In the genomic region with DNA sequence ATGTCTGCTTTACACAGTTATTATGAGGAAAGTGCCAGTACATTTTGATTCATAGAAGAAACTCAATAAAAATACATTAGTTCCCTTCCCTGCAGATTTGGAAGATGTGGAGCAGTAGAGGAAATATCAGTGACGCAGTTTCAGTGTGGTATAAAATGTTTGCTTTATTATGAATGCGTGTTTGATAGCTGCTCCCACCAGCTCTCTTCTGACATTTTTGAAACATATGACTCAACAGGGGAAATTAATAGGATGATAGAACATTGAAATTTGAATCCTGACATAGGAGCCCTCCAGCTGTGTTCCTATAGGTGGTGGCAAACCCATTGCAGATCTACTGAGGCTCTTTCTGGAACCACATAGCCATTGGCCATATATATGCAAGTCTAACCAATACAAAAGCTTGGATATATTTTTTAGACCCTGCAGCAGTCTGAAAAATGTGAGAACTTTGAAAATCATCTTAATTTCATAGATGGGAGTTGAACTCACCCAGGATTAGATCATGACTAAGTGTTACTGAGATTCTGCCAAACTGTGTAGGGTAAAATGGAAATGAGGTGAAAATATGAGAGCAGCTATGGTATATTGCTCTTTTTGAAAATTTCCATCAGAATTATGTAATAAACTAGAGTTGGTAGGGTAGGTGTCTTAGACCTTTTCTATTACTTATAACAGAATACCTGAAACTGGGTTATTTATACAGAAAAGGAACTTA, we compare ENCODE assay signal across 29 cellular contexts. TPM values are rescaled to one million over a fixed set of nuclear protein-coding genes. Genes with fewer than 3 reads are reported as not detected.
DNase-seq lines count a peak whose midpoint lies in the region; ATAC-seq and TF ChIP-seq lines count a peak whose summit lies in the region.
"Had no signal": no experiment of that assay in that cellular context is flagged by ENCODE, and none has a peak within 500 bp of the region (broad histone marks: within the 10 kb centered on the region; RNA-seq: fewer than 3 reads in every experiment).

No MANE protein-coding gene starts in this region.

- H3K27me3 ChIP-seq in mammary epithelial cell (ENCODE audit: insufficient read depth, low read length) = no peaks in the 10 kb centered on the region
- H3K27me3 ChIP-seq: BE2C had no signal

- H3K27ac Mint-ChIP-seq in activated T-cell treated with anti-CD3 and anti-CD28 coated beads, Interleukin-2, amount 50 U/mL, for 24 hours = peak overlapping the region; percentile 23

- dilution Hi-C loops in mammary epithelial cell (cut with HindIII; ENCODE audit: low sequenced_read_pairs) = no loop called here

- no peaks in the 10 kb centered on the region for H3K79me2 ChIP-seq in mammary epithelial cell (ENCODE audit: insufficient read depth, low read length)

- intact Hi-C loops in mammary epithelial cell (cut with micrococcal nuclease) = loop anchor here (2.0 kb wide), 1 partner anchor 107 kb away; no protein-coding TSS in a partner anchor

- no peak overlapping the region for H3K4me2 ChIP-seq in mammary epithelial cell (ENCODE audit: insufficient read depth, low read depth, low read length)

- no peak for ATAC-seq in activated T-cell treated with anti-CD3 and anti-CD28 coated beads, Interleukin-2, amount 50 U/mL, for 4 hours
- ATAC-seq in HG03135 (IDR thresholded peaks at IDR 0.05; ENCODE audit: unreplicated experiment) (no peak), HG03571 (IDR thresholded peaks at IDR 0.05; ENCODE audit: unreplicated experiment) (no peak)
- ATAC-seq: Panc1 had no signal

- no peaks in the 10 kb centered on the region for H3K9me3 Mint-ChIP-seq in activated T-cell treated with anti-CD3 and anti-CD28 coated beads, Interleukin-2, amount 50 U/mL, for 24 hours
- H3K9me3 Mint-ChIP-seq in activated T-cell treated with anti-CD3 and anti-CD28 coated beads, Interleukin-2, amount 50 U/mL, for 4 hours = no peaks in the 10 kb centered on the region
- H3K9me3 Mint-ChIP-seq: CD14-positive monocyte; CD8-positive, alpha-beta memory T cell had no signal

- CTCF ChIA-PET in mammary epithelial cell (lab: Charles Lee; ENCODE audit: low non-redundant PET) = no interaction called here

- BruUV-seq in mammary epithelial cell (replicated peaks; lab: Mats Ljungman, UMichigan) = no TSS peak

- in situ Hi-C loops in mammary epithelial cell (cut with MboI; ENCODE audit: low sequenced_read_pairs in 2 of 2) = loop anchor here in 1 of 2 donors (10.0 kb wide), 1 partner anchor 221 kb away; no protein-coding TSS in a partner anchor

- H3K4me3 ChIP-seq in mammary epithelial cell (replicated peaks in 1 of 3; ENCODE audit: insufficient read depth in 1 of 3, low read depth in 2 of 3, low read length in 3 of 3) = no peak overlapping the region
- H3K4me3 ChIP-seq: SK-N-MC had no signal

- H3K4me1 ChIP-seq in mammary epithelial cell (ENCODE audit: insufficient read depth, low read length) = no peaks in the 10 kb centered on the region
- H3K4me1 ChIP-seq: BE2C had no signal

- peaks cover 95% of the 10 kb centered on the region for H3K36me3 Mint-ChIP-seq in activated T-cell treated with anti-CD3 and anti-CD28 coated beads, Interleukin-2, amount 50 U/mL, for 24 hours (ENCODE audit: low read depth)
- H3K36me3 Mint-ChIP-seq in activated T-cell treated with anti-CD3 and anti-CD28 coated beads, Interleukin-2, amount 50 U/mL, for 4 hours (ENCODE audit: insufficient read depth) = peaks cover 60% of the 10 kb centered on the region

- H2AFZ ChIP-seq in mammary epithelial cell (ENCODE audit: low read depth, low read length) = no peak overlapping the region

- no peaks in the 10 kb centered on the region for H3K27me3 Mint-ChIP-seq in activated T-cell treated with anti-CD3 and anti-CD28 coated beads, Interleukin-2, amount 50 U/mL, for 24 hours
- H3K27me3 Mint-ChIP-seq in activated T-cell treated with anti-CD3 and anti-CD28 coated beads, Interleukin-2, amount 50 U/mL, for 4 hours (ENCODE audit: low read depth) = no peaks in the 10 kb centered on the region
- H3K27me3 Mint-ChIP-seq: CD8-positive, alpha-beta memory T cell had no signal

- no peak overlapping the region for H3K4me3 Mint-ChIP-seq in activated T-cell treated with anti-CD3 and anti-CD28 coated beads, Interleukin-2, amount 50 U/mL, for 24 hours
- no peak overlapping the region for H3K4me3 Mint-ChIP-seq in activated T-cell treated with anti-CD3 and anti-CD28 coated beads, Interleukin-2, amount 50 U/mL, for 4 hours
- H3K4me3 Mint-ChIP-seq: CD14-positive monocyte; CD8-positive, alpha-beta memory T cell had no signal

- peak overlapping the region; percentile 67 for H3K27ac ChIP-seq in angular gyrus (ENCODE audit: low read depth, low read length)
- peak overlapping the region; percentile 40 for H3K27ac ChIP-seq in temporal lobe (ENCODE audit: low read depth, low read length)
- H3K27ac ChIP-seq in mammary epithelial cell (ENCODE audit: insufficient read depth, low read depth, low read length) = no peak overlapping the region
- H3K27ac ChIP-seq: 22Rv1, RWPE1, SK-N-MC had no signal

- no peak for TF ChIP-seq CTCF in mammary epithelial cell (conservative IDR thresholded peaks at IDR 0.05 in 1 of 2, IDR thresholded peaks at IDR 0.05 in 1 of 2; ENCODE audit: extremely low read depth in 1 of 2, insufficient read depth in 1 of 2, low read depth in 1 of 2, low read length in 2 of 2)

- 97% methylated on average over 2 of the region's 2 CpGs for WGBS in mammary epithelial cell (ENCODE audit: low coverage, missing lambda C conversion rate)

- no peaks in the 10 kb centered on the region for H3K9me3 ChIP-seq in mammary epithelial cell (replicated peaks; ENCODE audit: insufficient read depth, low read length)
- H3K9me3 ChIP-seq: BE2C had no signal

- H3K4me1 Mint-ChIP-seq in activated T-cell treated with anti-CD3 and anti-CD28 coated beads, Interleukin-2, amount 50 U/mL, for 24 hours (ENCODE audit: low read depth) = peaks cover 8% of the 10 kb centered on the region
- no peaks in the 10 kb centered on the region for H3K4me1 Mint-ChIP-seq in activated T-cell treated with anti-CD3 and anti-CD28 coated beads, Interleukin-2, amount 50 U/mL, for 4 hours (ENCODE audit: low read depth)
- H3K4me1 Mint-ChIP-seq: CD14-positive monocyte; CD8-positive, alpha-beta memory T cell had no signal

- no peak for DNase-seq in activated T-cell treated with anti-CD3 and anti-CD28 coated beads, Interleukin-2, amount 50 U/mL, for 24 hours
- no peak for DNase-seq in activated T-cell treated with anti-CD3 and anti-CD28 coated beads, Interleukin-2, amount 50 U/mL, for 4 hours
- DNase-seq in inferior parietal cortex (ENCODE audit: extremely low spot score) = peak; percentile 58
- DNase-seq in mammary epithelial cell = no peak
- DNase-seq: ACHN; BE2C; CD8-positive, alpha-beta memory T cell; DMS 273 treated with DMSO at 0.1 percent for 48 hours; DMS79; EL; GDM1; KBM-7; MV-4-11; NCI-H1105; NCI-H1436 treated with DMSO at 0.1 percent for 48 hours; NCI-H187 treated with DMSO at 0.1 percent for 48 hours; NCI-H446; NCI-H524 treated with DMSO at 0.1 percent for 48 hours; NK-92 treated with Interleukin-12 subunit alpha and Interleukin-12 subunit beta, amount 100 ng/mL, for 24 hours; SHP77 had no signal

- H4K20me1 ChIP-seq in mammary epithelial cell (ENCODE audit: insufficient read depth, low read length) = no peaks in the 10 kb centered on the region

- H3K36me3 ChIP-seq in mammary epithelial cell (ENCODE audit: insufficient read depth, low read length) = peaks cover 43% of the 10 kb centered on the region

- no peak overlapping the region for H3K9ac ChIP-seq in mammary epithelial cell (ENCODE audit: insufficient read depth, low read length)

RNA-seq across cellular contexts. Expression of a gene that starts 47.8 kb away (rescaled TPM):
- total RNA-seq in activated T-cell treated with anti-CD3 and anti-CD28 coated beads, Interleukin-2, amount 50 U/mL, for 4 hours = 100 to 1,000 TPM; 116 to 135 (median 127) TPM
- total RNA-seq in temporal lobe (85.6 TPM), mammary epithelial cell (10 to 100 TPM; 66.2 to 75.0 TPM)
- polyA plus RNA-seq in mammary epithelial cell = 74.2 TPM
- 38.2 TPM for polyA minus RNA-seq in mammary epithelial cell

RNA-seq across cellular contexts. Expression of a gene that starts 48.2 kb away (rescaled TPM):
- 1 to 10 TPM; 5.7 to 7.1 (median 5.7) TPM for total RNA-seq in activated T-cell treated with anti-CD3 and anti-CD28 coated beads, Interleukin-2, amount 50 U/mL, for 4 hours
- total RNA-seq in temporal lobe (74.3 TPM), mammary epithelial cell (10 to 100 TPM; 11.0 to 24.3 TPM)
- 11.3 TPM for polyA plus RNA-seq in mammary epithelial cell
- polyA minus RNA-seq in mammary epithelial cell = 12.1 TPM

RNA-seq across cellular contexts. Expression of a gene that starts 59.8 kb away (rescaled TPM):
- 1 to 10 TPM; 3.5 to 4.7 (median 4.0) TPM for total RNA-seq in activated T-cell treated with anti-CD3 and anti-CD28 coated beads, Interleukin-2, amount 50 U/mL, for 4 hours
- total RNA-seq in temporal lobe = 70.3 TPM
- 10 to 100 TPM; 15.3 to 15.7 TPM for total RNA-seq in mammary epithelial cell
- polyA plus RNA-seq in mammary epithelial cell = 10.7 TPM
- 26.3 TPM for polyA minus RNA-seq in mammary epithelial cell
- polyA plus RNA-seq: CD8-positive, alpha-beta memory T cell had no signal
